Comparison of ENCODE assay signal across 35 cellular contexts in genomic region chr9:79644048-79644447, GRCh38.
"Had no signal": no experiment of that assay in that cellular context is flagged by ENCODE, and none has a peak within 500 bp of the region (broad histone marks: within the 10 kb centered on the region; RNA-seq: fewer than 3 reads in every experiment).

No MANE protein-coding gene starts in this region.

- H3K27me3 ChIP-seq: adrenal gland, body of pancreas, brain microvascular endothelial cell, breast epithelium had no signal

- H3K4me1 ChIP-seq: body of pancreas, breast epithelium had no signal

- ATAC-seq: activated CD8-positive, alpha-beta T cell treated with anti-CD3 and anti-CD28 coated beads for 36 hours; activated naive CD4-positive, alpha-beta T cell treated with anti-CD3 and anti-CD28 coated beads, Interleukin-2, amount 50 U/mL, for 72 hours; activated T-cell treated with anti-CD3 and anti-CD28 coated beads, Interleukin-2, amount 50 U/mL, for 4 hours; activated T-cell treated with anti-CD3 and anti-CD28 coated beads, Interleukin-2, amount 50 U/mL, for 72 hours; activated T-helper 17 cell treated with anti-CD3 and anti-CD28 coated beads, Interleukin-2, amount 50 U/mL, for 72 hours; body of pancreas had no signal

- H3K4me3 Mint-ChIP-seq: activated B cell treated with CpG ODN at 0.5 μM for 24 hours; activated CD4-positive, alpha-beta memory T cell treated with anti-CD3 and anti-CD28 coated beads for 36 hours; activated CD4-positive, alpha-beta T cell treated with anti-CD3 and anti-CD28 coated beads, Interleukin-2, amount 10 ng/mL, durations not matched to agents 24 days and 14 days; activated CD8-positive, alpha-beta T cell treated with anti-CD3 and anti-CD28 coated beads for 36 hours; activated naive CD4-positive, alpha-beta T cell treated with anti-CD3 and anti-CD28 coated beads for 36 hours; activated naive CD8-positive, alpha-beta T cell treated with anti-CD3 and anti-CD28 coated beads for 36 hours; activated T-cell treated with anti-CD3 and anti-CD28 coated beads, Interleukin-2, amount 50 U/mL, for 4 hours; activated T-cell treated with anti-CD3 and anti-CD28 coated beads, Interleukin-2, amount 50 U/mL, for 72 hours; activated T-helper 1 cell treated with anti-CD3 and anti-CD28 coated beads, Interleukin-12 subunit alpha, Interleukin-12 subunit beta, Interleukin-2, Interleukin-4 antibody, amounts not matched to agents 30 ng/mL and 10 ng/mL and 1 ng/mL, durations not matched to agents 14 hours and 24 hours and 36 hours; activated T-helper 17 cell treated with anti-CD3 and anti-CD28 coated beads, Interleukin-2, amount 50 U/mL, for 72 hours; T-helper 1 cell treated with Interleukin-12 subunit alpha and Interleukin-12 subunit beta and Interleukin-4 antibody, amounts not matched to agents 30 μg/mL and 1 μg/mL, for 36 hours; T-helper 2 cell treated with Interferon-gamma antibody and Interleukin-4, amounts not matched to agents 5 μg/mL and 100 μg/mL, for 36 hours had no signal

- DNase-seq: activated B cell treated with CpG ODN at 0.5 μM for 24 hours; activated CD4-positive, alpha-beta memory T cell treated with anti-CD3 and anti-CD28 coated beads for 36 hours; activated CD4-positive, alpha-beta T cell treated with anti-CD3 and anti-CD28 coated beads for 4 hours; activated CD4-positive, alpha-beta T cell treated with anti-CD3 and anti-CD28 coated beads, Interleukin-2, amount 10 ng/mL, durations not matched to agents 24 days and 14 days; activated CD4-positive, alpha-beta T cell treated with anti-CD3 and anti-CD28 coated beads, Interleukin-2, amount 50 U/mL, for 1 hour; activated CD4-positive, alpha-beta T cell treated with anti-CD3 and anti-CD28 coated beads, Interleukin-2, amount 50 U/mL, for 4 hours; activated CD4-positive, CD25-positive, alpha-beta regulatory T cell treated with anti-CD3 and anti-CD28 coated beads, Interleukin-2, amount 50 U/mL, for 72 hours; activated CD8-positive, alpha-beta memory T cell treated with anti-CD3 and anti-CD28 coated beads, Interleukin-2, amount 50 U/mL, for 4 hours; activated CD8-positive, alpha-beta T cell treated with anti-CD3 and anti-CD28 coated beads for 36 hours; activated effector memory CD4-positive, alpha-beta T cell treated with anti-CD3 and anti-CD28 coated beads, Interleukin-2, amount 50 U/mL, for 16 hours; activated gamma-delta T cell treated with Interleukin-2 at 50 U/mL for 16 hours; activated naive CD4-positive, alpha-beta T cell; activated naive CD4-positive, alpha-beta T cell treated with anti-CD3 and anti-CD28 coated beads for 36 hours; activated naive CD4-positive, alpha-beta T cell treated with anti-CD3 and anti-CD28 coated beads, Interleukin-2, amount 50 U/mL, for 16 hours; activated naive CD8-positive, alpha-beta T cell treated with anti-CD3 and anti-CD28 coated beads for 36 hours; activated T-cell treated with anti-CD3 and anti-CD28 coated beads for 4 hours; activated T-cell treated with anti-CD3 and anti-CD28 coated beads, Interleukin-2, amount 50 U/mL, for 1 hour; activated T-cell treated with anti-CD3 and anti-CD28 coated beads, Interleukin-2, amount 50 U/mL, for 4 hours; activated T-cell treated with anti-CD3 and anti-CD28 coated beads, Interleukin-2, amount 50 U/mL, for 72 hours; adrenal gland; amniotic stem cell; aorta; body of pancreas; brain microvascular endothelial cell; central memory CD4-positive, alpha-beta T cell; T-helper 1 cell; T-helper 2 cell; T-helper 9 cell had no signal

- H3K27ac Mint-ChIP-seq: activated B cell treated with CpG ODN at 0.5 μM for 24 hours; activated CD4-positive, alpha-beta memory T cell treated with anti-CD3 and anti-CD28 coated beads for 36 hours; activated CD4-positive, alpha-beta T cell treated with anti-CD3 and anti-CD28 coated beads, Interleukin-2, amount 10 ng/mL, durations not matched to agents 24 days and 14 days; activated CD8-positive, alpha-beta T cell treated with anti-CD3 and anti-CD28 coated beads for 36 hours; activated naive CD4-positive, alpha-beta T cell treated with anti-CD3 and anti-CD28 coated beads for 36 hours; activated naive CD4-positive, alpha-beta T cell treated with anti-CD3 and anti-CD28 coated beads, Interleukin-2, amount 50 U/mL, for 72 hours; activated naive CD8-positive, alpha-beta T cell treated with anti-CD3 and anti-CD28 coated beads for 36 hours; activated T-cell treated with anti-CD3 and anti-CD28 coated beads, Interleukin-2, amount 50 U/mL, for 72 hours; activated T-helper 1 cell treated with anti-CD3 and anti-CD28 coated beads, Interleukin-12 subunit alpha, Interleukin-12 subunit beta, Interleukin-2, Interleukin-4 antibody, amounts not matched to agents 30 ng/mL and 10 ng/mL and 1 ng/mL, durations not matched to agents 14 hours and 24 hours and 36 hours; activated T-helper 17 cell treated with anti-CD3 and anti-CD28 coated beads, Interleukin-2, amount 50 U/mL, for 72 hours; T-helper 1 cell treated with Interleukin-12 subunit alpha and Interleukin-12 subunit beta and Interleukin-4 antibody, amounts not matched to agents 30 μg/mL and 1 μg/mL, for 36 hours; T-helper 2 cell treated with Interferon-gamma antibody and Interleukin-4, amounts not matched to agents 5 μg/mL and 100 μg/mL, for 36 hours had no signal

- H3K4me3 ChIP-seq: adrenal gland, body of pancreas, breast epithelium had no signal

- H3K36me3 ChIP-seq: adrenal gland, brain microvascular endothelial cell, breast epithelium had no signal

- H3K9me3 ChIP-seq: adrenal gland, body of pancreas had no signal

- H3K27me3 Mint-ChIP-seq: activated B cell treated with CpG ODN at 0.5 μM for 24 hours; activated CD4-positive, alpha-beta memory T cell treated with anti-CD3 and anti-CD28 coated beads for 36 hours; activated CD4-positive, alpha-beta T cell treated with anti-CD3 and anti-CD28 coated beads, Interleukin-2, amount 10 ng/mL, durations not matched to agents 24 days and 14 days; activated CD8-positive, alpha-beta T cell treated with anti-CD3 and anti-CD28 coated beads for 36 hours; activated naive CD8-positive, alpha-beta T cell treated with anti-CD3 and anti-CD28 coated beads for 36 hours; activated T-helper 17 cell treated with anti-CD3 and anti-CD28 coated beads, Interleukin-2, amount 50 U/mL, for 72 hours had no signal

- H3K27ac ChIP-seq: adrenal gland, body of pancreas, brain microvascular endothelial cell, breast epithelium, VCaP had no signal
